In genomic region chr16:75621170-75621477, GRCh38 we compare ENCODE assay signal across 8 cellular contexts. TPM values are rescaled to one million over a fixed set of nuclear protein-coding genes. Genes with fewer than 3 reads are reported as not detected.
DNase-seq lines count a peak whose midpoint lies in the region; ATAC-seq and TF ChIP-seq lines count a peak whose summit lies in the region.

No MANE protein-coding gene starts in this region.

- H3K4me2 ChIP-seq in mammary epithelial cell (ENCODE audit: insufficient read depth, low read depth, low read length), result peak overlapping the region; percentile 98

- BruUV-seq in mammary epithelial cell (replicated peaks; lab: Mats Ljungman, UMichigan), result no TSS peak

- no peaks in the 10 kb centered on the region for H3K27me3 ChIP-seq in mammary epithelial cell (ENCODE audit: insufficient read depth, low read length)
- H3K27me3 ChIP-seq in naive thymus-derived CD4-positive, alpha-beta T cell (ENCODE audit: control insufficient read depth in 2 of 2, insufficient read depth in 2 of 2, low read length in 2 of 2), result no peaks in the 10 kb centered on the region

- no peak for DNase-seq in activated T-cell treated with anti-CD3 and anti-CD28 coated beads, Interleukin-2, amount 50 U/mL, for 72 hours
- no peak for DNase-seq in activated T-cell treated with anti-CD3 and anti-CD28 coated beads for 4 hours
- DNase-seq in NCI-H2227 (lab: John Stamatoyannopoulos, UW; ENCODE audit: unreplicated experiment), result peak; percentile 21
- DNase-seq in mammary epithelial cell, result peak; percentile 12
- DNase-seq in naive thymus-derived CD4-positive, alpha-beta T cell, result peak in 2 of 9 donors; percentile 23 to 26

- H3K9me3 Mint-ChIP-seq in activated T-cell treated with anti-CD3 and anti-CD28 coated beads, Interleukin-2, amount 50 U/mL, for 72 hours, result no peaks in the 10 kb centered on the region
- peaks cover 0 to 4% (median 0%) of the 10 kb centered on the region in 11 donors for H3K9me3 Mint-ChIP-seq in naive thymus-derived CD4-positive, alpha-beta T cell
- H3K9me3 Mint-ChIP-seq in stimulated activated memory B cell treated with anti-CD40 and anti-IgM and Interleukin-4, amounts not matched to agents 10 μg/mL and 1 μg/mL and 100 μg/mL, for 72 hours, result no peaks in the 10 kb centered on the region

- POLR2A ChIA-PET in naive thymus-derived CD4-positive, alpha-beta T cell (lab: Charles Lee), result interaction anchor here (0.6 to 6.6 kb wide), 4 partner anchors 21 to 100 kb away, joined by 3 to 118 read pairs (median 20); partner anchors contain the start of genes GABARAPL2, KARS1 and TERF2IP

- dilution Hi-C loops in mammary epithelial cell (cut with HindIII; ENCODE audit: low sequenced_read_pairs), result no loop called here

- H3K4me1 ChIP-seq in mammary epithelial cell (ENCODE audit: insufficient read depth, low read length), result peaks cover 11% of the 10 kb centered on the region
- H3K4me1 ChIP-seq in naive thymus-derived CD4-positive, alpha-beta T cell (ENCODE audit: control insufficient read depth in 2 of 2, insufficient read depth in 2 of 2, low read length in 2 of 2), result peaks cover 21 to 52% of the 10 kb centered on the region in 2 donors

- ATAC-seq in activated T-cell treated with anti-CD3 and anti-CD28 coated beads, Interleukin-2, amount 50 U/mL, for 72 hours (replicated peaks in 1 of 2), result no peak
- ATAC-seq in naive thymus-derived CD4-positive, alpha-beta T cell, result no peak
- no peak for ATAC-seq in HG02588 (IDR thresholded peaks at IDR 0.05; ENCODE audit: unreplicated experiment)
- ATAC-seq in GM18498 (IDR thresholded peaks at IDR 0.05; ENCODE audit: unreplicated experiment), result no peak
- no peak for ATAC-seq in stimulated activated memory B cell treated with anti-CD40 and anti-IgM and Interleukin-4, amounts not matched to agents 10 μg/mL and 1 μg/mL and 100 μg/mL, for 72 hours

- 20% methylated on average over 2 of the region's 2 CpGs for WGBS in mammary epithelial cell (ENCODE audit: low coverage, missing lambda C conversion rate)

- H3K4me3 ChIP-seq in mammary epithelial cell (replicated peaks in 1 of 3; ENCODE audit: insufficient read depth in 1 of 3, low read depth in 2 of 3, low read length in 3 of 3), result no peak overlapping the region
- H3K4me3 ChIP-seq in naive thymus-derived CD4-positive, alpha-beta T cell (ENCODE audit: low read length), result peak overlapping the region; percentile 80

- no peak overlapping the region for H3K9ac ChIP-seq in mammary epithelial cell (ENCODE audit: insufficient read depth, low read length)

- H3K27me3 Mint-ChIP-seq in activated T-cell treated with anti-CD3 and anti-CD28 coated beads, Interleukin-2, amount 50 U/mL, for 72 hours (ENCODE audit: low read depth), result no peaks in the 10 kb centered on the region
- H3K27me3 Mint-ChIP-seq in naive thymus-derived CD4-positive, alpha-beta T cell, result no peaks in the 10 kb centered on the region
- H3K27me3 Mint-ChIP-seq in stimulated activated memory B cell treated with anti-CD40 and anti-IgM and Interleukin-4, amounts not matched to agents 10 μg/mL and 1 μg/mL and 100 μg/mL, for 72 hours, result no peaks in the 10 kb centered on the region

- peaks cover 26% of the 10 kb centered on the region for H3K79me2 ChIP-seq in mammary epithelial cell (ENCODE audit: insufficient read depth, low read length)

- no peaks in the 10 kb centered on the region for H3K9me3 ChIP-seq in mammary epithelial cell (replicated peaks; ENCODE audit: insufficient read depth, low read length)
- H3K9me3 ChIP-seq in naive thymus-derived CD4-positive, alpha-beta T cell (ENCODE audit: control insufficient read depth in 2 of 3, low read length in 3 of 3), result no peaks in the 10 kb centered on the region

- H3K36me3 Mint-ChIP-seq in activated T-cell treated with anti-CD3 and anti-CD28 coated beads, Interleukin-2, amount 50 U/mL, for 72 hours (ENCODE audit: insufficient read depth in 2 of 2), result peaks cover 7 to 35% of the 10 kb centered on the region in 2 donors
- H3K36me3 Mint-ChIP-seq in naive thymus-derived CD4-positive, alpha-beta T cell, result peaks cover 15 to 36% (median 31%) of the 10 kb centered on the region in 5 donors
- H3K36me3 Mint-ChIP-seq in stimulated activated memory B cell treated with anti-CD40 and anti-IgM and Interleukin-4, amounts not matched to agents 10 μg/mL and 1 μg/mL and 100 μg/mL, for 72 hours, result peaks cover 48% of the 10 kb centered on the region

- peaks cover 17% of the 10 kb centered on the region for H3K36me3 ChIP-seq in mammary epithelial cell (ENCODE audit: insufficient read depth, low read length)
- H3K36me3 ChIP-seq in naive thymus-derived CD4-positive, alpha-beta T cell (ENCODE audit: control insufficient read depth in 2 of 3, insufficient read depth in 3 of 3, low read length in 3 of 3), result peaks cover 0 to 31% (median 1%) of the 10 kb centered on the region in 3 experiments

- H3K27ac Mint-ChIP-seq in activated T-cell treated with anti-CD3 and anti-CD28 coated beads, Interleukin-2, amount 50 U/mL, for 72 hours, result peak overlapping the region; percentile 47
- peak overlapping the region in 7 of 9 donors; percentile 19 to 97 (median 94) for H3K27ac Mint-ChIP-seq in naive thymus-derived CD4-positive, alpha-beta T cell
- no peak overlapping the region for H3K27ac Mint-ChIP-seq in stimulated activated memory B cell treated with anti-CD40 and anti-IgM and Interleukin-4, amounts not matched to agents 10 μg/mL and 1 μg/mL and 100 μg/mL, for 72 hours

- peak overlapping the region; percentile 68 to 93 for H3K4me3 Mint-ChIP-seq in activated T-cell treated with anti-CD3 and anti-CD28 coated beads, Interleukin-2, amount 50 U/mL, for 72 hours
- peak overlapping the region in 8 of 10 donors; percentile 1 to 96 (median 92) for H3K4me3 Mint-ChIP-seq in naive thymus-derived CD4-positive, alpha-beta T cell
- no peak overlapping the region for H3K4me3 Mint-ChIP-seq in stimulated activated memory B cell treated with anti-CD40 and anti-IgM and Interleukin-4, amounts not matched to agents 10 μg/mL and 1 μg/mL and 100 μg/mL, for 72 hours

- H2AFZ ChIP-seq in mammary epithelial cell (ENCODE audit: low read depth, low read length), result no peak overlapping the region

- no peak overlapping the region for H3K27ac ChIP-seq in mammary epithelial cell (ENCODE audit: insufficient read depth, low read depth, low read length)
- H3K27ac ChIP-seq in naive thymus-derived CD4-positive, alpha-beta T cell (ENCODE audit: low read depth, low read length), result peak overlapping the region; percentile 32

- peak; percentile 57 to 71 for TF ChIP-seq CTCF in mammary epithelial cell (conservative IDR thresholded peaks at IDR 0.05 in 1 of 2, IDR thresholded peaks at IDR 0.05 in 1 of 2; ENCODE audit: extremely low read depth in 1 of 2, insufficient read depth in 1 of 2, low read depth in 1 of 2, low read length in 2 of 2)

- H4K20me1 ChIP-seq in mammary epithelial cell (ENCODE audit: insufficient read depth, low read length), result no peaks in the 10 kb centered on the region

- intact Hi-C loops in mammary epithelial cell (cut with micrococcal nuclease), result loop anchor here (5.0 kb wide), 3 partner anchors 189 to 521 kb away; partner anchors contain the start of gene CFDP1
- intact Hi-C loops in naive thymus-derived CD4-positive, alpha-beta T cell (cut with micrococcal nuclease), result loop anchor here (1.0 to 10.0 kb wide), 5 partner anchors 150 to 1324 kb away; partner anchors contain the start of genes PSMD7 (in 1 of the 2), RFWD3 (in 1 of the 2), WDR59 (in 1 of the 2) and ZFP1 (in 1 of the 2)

- in situ Hi-C loops in mammary epithelial cell (cut with MboI; ENCODE audit: low sequenced_read_pairs in 2 of 2), result no loop called here

- CTCF ChIA-PET in mammary epithelial cell (lab: Charles Lee; ENCODE audit: low non-redundant PET), result interaction anchor here (0.7 kb wide), 1 partner anchor 28 kb away, joined by 4 read pairs; no protein-coding TSS in a partner anchor
- CTCF ChIA-PET in naive thymus-derived CD4-positive, alpha-beta T cell (lab: Charles Lee), result interaction anchor here (0.6 to 1.6 kb wide), 4 partner anchors 31 to 207 kb away, joined by 3 to 4 read pairs (median 3); no protein-coding TSS in a partner anchor

- H3K4me1 Mint-ChIP-seq in activated T-cell treated with anti-CD3 and anti-CD28 coated beads, Interleukin-2, amount 50 U/mL, for 72 hours (ENCODE audit: low read depth), result peaks cover 45% of the 10 kb centered on the region
- H3K4me1 Mint-ChIP-seq in naive thymus-derived CD4-positive, alpha-beta T cell, result peaks cover 14 to 59% (median 39%) of the 10 kb centered on the region in 7 donors
- peaks cover 26% of the 10 kb centered on the region for H3K4me1 Mint-ChIP-seq in stimulated activated memory B cell treated with anti-CD40 and anti-IgM and Interleukin-4, amounts not matched to agents 10 μg/mL and 1 μg/mL and 100 μg/mL, for 72 hours

RNA-seq across cellular contexts. Expression of gene ADAT1, which starts 2.0 kb away (rescaled TPM):
- 10 to 100 TPM; 38.2 to 60.5 TPM for total RNA-seq in activated T-cell treated with anti-CD3 and anti-CD28 coated beads, Interleukin-2, amount 50 U/mL, for 72 hours
- 10 to 100 TPM; 62.0 to 86.5 TPM for total RNA-seq in mammary epithelial cell
- polyA plus RNA-seq in mammary epithelial cell, result 36.3 TPM
- 23.8 TPM for polyA minus RNA-seq in mammary epithelial cell
- total RNA-seq in naive thymus-derived CD4-positive, alpha-beta T cell, result 10 to 100 TPM; 41.3 to 69.4 (median 63.6) TPM
- 10 to 100 TPM; 35.6 to 36.1 TPM for polyA plus RNA-seq in naive thymus-derived CD4-positive, alpha-beta T cell

RNA-seq across cellular contexts. Expression of gene KARS1, which starts 26.3 kb away (rescaled TPM):
- 100 to 1,000 TPM; 189 to 191 TPM for total RNA-seq in activated T-cell treated with anti-CD3 and anti-CD28 coated beads, Interleukin-2, amount 50 U/mL, for 72 hours
- total RNA-seq in mammary epithelial cell, result 100 to 1,000 TPM; 114 to 162 TPM
- polyA plus RNA-seq in mammary epithelial cell, result 165 TPM
- polyA minus RNA-seq in mammary epithelial cell, result 178 TPM
- 100 to 1,000 TPM; 118 to 216 (median 123) TPM for total RNA-seq in naive thymus-derived CD4-positive, alpha-beta T cell
- polyA plus RNA-seq in naive thymus-derived CD4-positive, alpha-beta T cell, result 100 to 1,000 TPM; 208 to 216 TPM

RNA-seq across cellular contexts. Expression of gene TERF2IP, which starts 26.4 kb away (rescaled TPM):
- 10 to 100 TPM; 69.3 to 71.6 TPM for total RNA-seq in activated T-cell treated with anti-CD3 and anti-CD28 coated beads, Interleukin-2, amount 50 U/mL, for 72 hours
- total RNA-seq in mammary epithelial cell, result 10 to 100 TPM; 31.7 to 40.3 TPM
- polyA plus RNA-seq in mammary epithelial cell, result 15.5 TPM
- 2.8 TPM for polyA minus RNA-seq in mammary epithelial cell
- total RNA-seq in naive thymus-derived CD4-positive, alpha-beta T cell, result 10 to 100 TPM; 70.8 to 90.4 (median 88.7) TPM
- 100 to 1,000 TPM; 105 to 168 TPM for polyA plus RNA-seq in naive thymus-derived CD4-positive, alpha-beta T cell

RNA-seq across cellular contexts. Expression of gene GABARAPL2, which starts 54.9 kb away (rescaled TPM):
- 10 to 100 TPM; 64.4 to 77.3 TPM for total RNA-seq in activated T-cell treated with anti-CD3 and anti-CD28 coated beads, Interleukin-2, amount 50 U/mL, for 72 hours
- 10 to 100 TPM; 41.2 to 63.2 TPM for total RNA-seq in mammary epithelial cell
- 76.8 TPM for polyA plus RNA-seq in mammary epithelial cell
- polyA minus RNA-seq in mammary epithelial cell, result 49.6 TPM
- 10 to 100 TPM; 57.9 to 81.2 (median 75.6) TPM for total RNA-seq in naive thymus-derived CD4-positive, alpha-beta T cell
- 100 to 1,000 TPM; 187 to 293 TPM for polyA plus RNA-seq in naive thymus-derived CD4-positive, alpha-beta T cell

RNA-seq across cellular contexts. Expression of gene CPHXL2, which starts 55.7 kb away (rescaled TPM):
- not detected for total RNA-seq in activated T-cell treated with anti-CD3 and anti-CD28 coated beads, Interleukin-2, amount 50 U/mL, for 72 hours
- not detected for total RNA-seq in mammary epithelial cell
- polyA plus RNA-seq in mammary epithelial cell, result not detected
- not detected for polyA minus RNA-seq in mammary epithelial cell
- not detected for total RNA-seq in naive thymus-derived CD4-positive, alpha-beta T cell
- polyA plus RNA-seq in naive thymus-derived CD4-positive, alpha-beta T cell, result not detected

Comparison
In these comparisons a context has a peak if more than half of its experiments do, and no peak if none do; other contexts are left out.
1. DNase-seq: peak in NCI-H2227 (single experiment) and mammary epithelial cell (single experiment); none in activated T-cell treated with anti-CD3 and anti-CD28 coated beads, Interleukin-2, amount 50 U/mL, for 72 hours (0 of 2) and activated T-cell treated with anti-CD3 and anti-CD28 coated beads for 4 hours (single experiment).